ENCODE assay signal across 8 cellular contexts in the genomic region with DNA sequence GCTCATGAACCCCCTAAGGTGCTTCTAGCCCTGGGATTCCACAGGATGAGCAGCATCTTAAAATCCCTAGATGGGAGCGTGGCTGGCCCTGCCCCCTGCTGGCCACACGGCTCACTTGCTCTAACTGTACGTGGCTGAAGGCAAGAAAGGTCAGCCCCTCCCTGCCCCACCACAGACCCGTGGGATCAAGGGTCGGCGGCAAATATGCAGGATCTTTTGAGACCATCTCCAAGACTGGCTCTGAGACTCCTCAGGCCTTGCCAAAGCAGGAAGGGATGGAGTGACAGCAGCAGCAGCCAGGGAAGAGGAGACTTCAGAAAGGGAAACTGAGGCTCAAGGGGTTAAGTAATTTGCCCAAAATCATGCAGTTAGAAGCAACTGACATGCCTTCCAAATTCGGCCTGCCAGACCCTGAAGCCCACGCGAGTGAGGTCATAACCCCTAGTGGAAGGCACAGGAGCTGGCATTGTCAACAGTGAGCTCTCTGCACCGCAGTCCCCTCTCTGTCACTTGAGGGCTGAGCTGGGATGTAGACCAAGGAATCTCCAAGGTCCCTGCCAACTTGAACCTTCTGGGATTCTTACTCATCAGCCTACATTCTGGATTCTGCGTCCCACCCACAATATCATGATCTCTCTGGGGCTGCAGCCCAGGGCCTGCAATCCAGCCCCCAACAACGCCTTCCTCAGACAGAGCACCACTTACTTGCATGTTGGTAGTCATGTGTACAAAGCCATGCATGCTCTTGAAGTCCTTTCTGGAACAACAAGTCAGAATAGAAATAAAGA. TPM values are rescaled to one million over a fixed set of nuclear protein-coding genes. Genes with fewer than 3 reads are reported as not detected.
DNase-seq lines count a peak whose midpoint lies in the region; ATAC-seq and TF ChIP-seq lines count a peak whose summit lies in the region.

No MANE protein-coding gene starts in this region.

- intact Hi-C loops in HCT116 (cut with micrococcal nuclease) (loop anchor here (1.0 kb wide), 1 partner anchor 62 kb away; no protein-coding TSS in a partner anchor), dorsolateral prefrontal cortex (cut with DNase I) (loop anchor here (1.0 to 2.0 kb wide), 2 partner anchors 70 kb away; no protein-coding TSS in a partner anchor)

- no peaks in the 10 kb centered on the region for H3K36me3 ChIP-seq in HCT116 (ENCODE audit: control insufficient read depth in 1 of 2, insufficient read depth in 2 of 2, low read length in 2 of 2)

- H3K4me2 ChIP-seq in HCT116 (ENCODE audit: low read length): 0 out of 2 replicates have a peak overlapping the region, but pooled peaks have one; percentile 34

- RAD21 ChIA-PET in HCT116 (lab: Charles Lee; ENCODE audit: low non-redundant PET in 1 of 2, low total read pairs in 2 of 2, uncharacterized antibody in 2 of 2, unreplicated experiment in 2 of 2): interaction anchor here (1.0 to 1.3 kb wide), 3 partner anchors 65 to 69 kb away, joined by 4 read pairs; no protein-coding TSS in a partner anchor

- no peak overlapping the region for H3K9ac ChIP-seq in HCT116 (ENCODE audit: low read length)

- peak overlapping the region; percentile 40 for H2AFZ ChIP-seq in HCT116 (ENCODE audit: low read depth, low read length, poor library complexity, severe bottlenecking)

- TF ChIP-seq CTCF in HCT116 (IDR thresholded peaks at IDR 0.05 in 2 of 3, conservative IDR thresholded peaks at IDR 0.05 in 1 of 3; ENCODE audit: borderline replicate concordance in 1 of 3, insufficient read depth in 1 of 3, low read depth in 2 of 3, low read length in 2 of 3) (peak; percentile 85 to 96 (median 93)), dorsolateral prefrontal cortex (IDR thresholded peaks at IDR 0.05 in 54 of 56, conservative IDR thresholded peaks at IDR 0.05 in 2 of 56; ENCODE audit: low read depth in 1 of 56, partially characterized antibody in 56 of 56) (peak; percentile 52 to 94 (median 87))

- no TSS peak for BruUV-seq in HCT116 (replicated peaks; lab: Mats Ljungman, UMichigan)

- TF ChIP-seq POLR2A in HCT116 (IDR thresholded peaks at IDR 0.05; ENCODE audit: borderline replicate concordance, extremely low read depth, insufficient read depth, insufficient read length): no peak

- no peak overlapping the region for H3K27ac ChIP-seq in HCT116 (ENCODE audit: low read depth, low read length)
- H3K27ac ChIP-seq in dorsolateral prefrontal cortex: no peak overlapping the region

- H4K20me1 ChIP-seq in HCT116 (ENCODE audit: insufficient read depth): no peaks in the 10 kb centered on the region

- peak; percentile 92 for TF ChIP-seq RAD21 in HCT116 (IDR thresholded peaks at IDR 0.05; ENCODE audit: low read depth)

- no peaks in the 10 kb centered on the region for H3K9me3 ChIP-seq in HCT116 (ENCODE audit: control insufficient read depth in 1 of 2, insufficient read depth in 1 of 2, low read depth in 1 of 2, low read length in 2 of 2)

- H3K79me2 ChIP-seq in HCT116 (ENCODE audit: insufficient read depth, low read length): no peaks in the 10 kb centered on the region

- CTCF ChIA-PET in HCT116 (lab: Charles Lee): interaction anchor here (0.7 to 3.0 kb wide), 12 partner anchors 9 to 344 kb away, joined by 3 to 27 read pairs (median 4); no protein-coding TSS in a partner anchor

- H3K27me3 ChIP-seq in HCT116 (ENCODE audit: insufficient read depth, low read length) (no peaks in the 10 kb centered on the region), dorsolateral prefrontal cortex (no peaks in the 10 kb centered on the region)

- POLR2A ChIA-PET in HCT116 (lab: Charles Lee): interaction anchor here (1.0 to 2.9 kb wide), 3 partner anchors 59 to 70 kb away, joined by 3 to 13 read pairs (median 10); no protein-coding TSS in a partner anchor

- peaks cover 6 to 32% of the 10 kb centered on the region in 2 experiments for H3K4me1 ChIP-seq in HCT116 (ENCODE audit: control insufficient read depth in 1 of 2, insufficient read depth in 2 of 2, low read length in 2 of 2)

- peak; percentile 38 for DNase-seq in DMS53 treated with DMSO at 0.1 percent for 48 hours (lab: John Stamatoyannopoulos, UW; ENCODE audit: unreplicated experiment)
- DNase-seq in HCT116 (ENCODE audit: low read depth, low spot score): peak; percentile 48
- DNase-seq in NCI-H460 (ENCODE audit: extremely low read depth, low read depth): peak; percentile 40
- peak; percentile 65 for DNase-seq in activated CD4-positive, alpha-beta T cell treated with anti-CD3 and anti-CD28 coated beads, Interleukin-2, amount 50 U/mL, for 1 hour
- peak; percentile 34 to 87 (median 78) for DNase-seq in dorsolateral prefrontal cortex
- peak; percentile 64 for DNase-seq in medulla oblongata (ENCODE audit: extremely low spot score)
- peak; percentile 17 to 41 for DNase-seq in stimulated activated CD8-positive, alpha-beta memory T cell treated with anti-CD3 and anti-CD28 coated beads, Interleukin-4, amount 100 ng/mL, for 1 hour (ENCODE audit: low read depth in 2 of 2, low spot score in 1 of 2)

- H3K4me3 ChIP-seq in HCT116 (replicated peaks in 1 of 2; ENCODE audit: low read depth in 1 of 2, low read length in 2 of 2): no peak overlapping the region
- no peak overlapping the region for H3K4me3 ChIP-seq in dorsolateral prefrontal cortex

- ATAC-seq in HCT116: peak; percentile 82
- ATAC-seq in GM18861 (IDR thresholded peaks at IDR 0.05; ENCODE audit: unreplicated experiment): no peak

- no peaks in the 10 kb centered on the region for H3K9me2 ChIP-seq in HCT116 (ENCODE audit: insufficient read depth)

TF ChIP-seq in HCT116, 20 proteins besides CTCF, POLR2A, EP300 and RAD21:
- no peak for TF ChIP-seq ELF1 (IDR thresholded peaks at IDR 0.05; ENCODE audit: borderline replicate concordance, low read depth)
- TF ChIP-seq CBX3 (IDR thresholded peaks at IDR 0.05; ENCODE audit: low read depth): no peak
- TF ChIP-seq, protein P1, sequence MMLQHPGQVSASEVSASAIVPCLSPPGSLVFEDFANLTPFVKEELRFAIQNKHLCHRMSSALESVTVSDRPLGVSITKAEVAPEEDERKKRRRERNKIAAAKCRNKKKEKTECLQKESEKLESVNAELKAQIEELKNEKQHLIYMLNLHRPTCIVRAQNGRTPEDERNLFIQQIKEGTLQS (IDR thresholded peaks at IDR 0.05): no peak
- no peak for TF ChIP-seq TCF7L2 (IDR thresholded peaks at IDR 0.05; ENCODE audit: borderline replicate concordance, extremely low read depth, insufficient read depth, insufficient read length)
- TF ChIP-seq SP1 (IDR thresholded peaks at IDR 0.05; ENCODE audit: low read depth): no peak
- no peak for TF ChIP-seq SIN3A (IDR thresholded peaks at IDR 0.05; ENCODE audit: low read depth)
- no peak for TF ChIP-seq SRF (IDR thresholded peaks at IDR 0.05; ENCODE audit: low read depth)
- TF ChIP-seq EZH2phosphoT487 (IDR thresholded peaks at IDR 0.05; ENCODE audit: borderline replicate concordance): no peak
- no peak for TF ChIP-seq EGR1 (IDR thresholded peaks at IDR 0.05; ENCODE audit: low read depth)
- TF ChIP-seq FOSL1 (IDR thresholded peaks at IDR 0.05; ENCODE audit: low read depth): no peak
- no peak for TF ChIP-seq POLR2AphosphoS5 (IDR thresholded peaks at IDR 0.05; ENCODE audit: low read depth, low read length)
- TF ChIP-seq, protein P2, sequence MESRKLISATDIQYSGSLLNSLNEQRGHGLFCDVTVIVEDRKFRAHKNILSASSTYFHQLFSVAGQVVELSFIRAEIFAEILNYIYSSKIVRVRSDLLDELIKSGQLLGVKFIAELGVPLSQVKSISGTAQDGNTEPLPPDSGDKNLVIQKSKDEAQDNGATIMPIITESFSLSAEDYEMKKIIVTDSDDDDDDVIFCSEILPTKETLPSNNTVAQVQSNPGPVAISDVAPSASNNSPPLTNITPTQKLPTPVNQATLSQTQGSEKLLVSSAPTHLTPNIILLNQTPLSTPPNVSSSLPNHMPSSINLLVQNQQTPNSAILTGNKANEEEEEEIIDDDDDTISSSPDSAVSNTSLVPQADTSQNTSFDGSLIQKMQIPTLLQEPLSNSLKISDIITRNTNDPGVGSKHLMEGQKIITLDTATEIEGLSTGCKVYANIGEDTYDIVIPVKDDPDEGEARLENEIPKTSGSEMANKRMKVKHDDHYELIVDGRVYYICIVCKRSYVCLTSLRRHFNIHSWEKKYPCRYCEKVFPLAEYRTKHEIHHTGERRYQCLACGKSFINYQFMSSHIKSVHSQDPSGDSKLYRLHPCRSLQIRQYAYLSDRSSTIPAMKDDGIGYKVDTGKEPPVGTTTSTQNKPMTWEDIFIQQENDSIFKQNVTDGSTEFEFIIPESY (IDR thresholded peaks at IDR 0.05; ENCODE audit: extremely low read depth, insufficient replicate concordance, low read length): no peak
- no peak for TF ChIP-seq ZFX (IDR thresholded peaks at IDR 0.05)
- no peak for TF ChIP-seq YY1 (IDR thresholded peaks at IDR 0.05; ENCODE audit: extremely low read depth, insufficient replicate concordance, low read depth, low read length)
- no peak for TF ChIP-seq ZNF274 (IDR thresholded peaks at IDR 0.05; ENCODE audit: low read depth, low read length)
- no peak for TF ChIP-seq JUND (IDR thresholded peaks at IDR 0.05)

RNA-seq across cellular contexts. Expression of a gene that starts 31.4 kb away (rescaled TPM):
- total RNA-seq in HCT116 (2021; ENCODE audit: unreplicated experiment) (0.37 TPM), dorsolateral prefrontal cortex (10 to 100 TPM in 4 of 120 experiments, 1 to 10 TPM in 116; 2.0 to 11.9 (median 4.6) TPM)
- 0.29 and 0.30 TPM in 2 replicates for polyA plus RNA-seq in HCT116 (2012)
- total RNA-seq in NCI-H460 (2014; rRNA removed; shearing (Covaris generic)): 0.12 and 1.7 TPM in 2 replicates
- polyA plus RNA-seq in NCI-H460 (2014; cell fraction: nucleus; rRNA removed): not detected in 2 replicates

RNA-seq across cellular contexts. Expression of a gene that starts 38.4 kb away (rescaled TPM):
- total RNA-seq in HCT116 (2021; ENCODE audit: unreplicated experiment) (70.2 TPM), dorsolateral prefrontal cortex (100 to 1,000 TPM; 142 to 475 (median 319) TPM)
- 67.3 and 69.5 TPM in 2 replicates for polyA plus RNA-seq in HCT116 (2012)
- 14.8 and 17.3 TPM in 2 replicates for total RNA-seq in NCI-H460 (2014; rRNA removed; shearing (Covaris generic))
- 61.3 and 117 TPM in 2 replicates for polyA plus RNA-seq in NCI-H460 (2014; cell fraction: nucleus; rRNA removed)
